In genomic region chr1:36542962-36543515, GRCh38 we compare ENCODE assay signal across 11 cellular contexts.
A peak's percentile ranks its signal among the peaks of the same experiment; 100 is the strongest.
DNase-seq lines count a peak whose midpoint lies in the region; ATAC-seq and TF ChIP-seq lines count a peak whose summit lies in the region.
"Had no signal": no experiment of that assay in that cellular context is flagged by ENCODE, and none has a peak within 500 bp of the region (broad histone marks: within the 10 kb centered on the region; RNA-seq: fewer than 3 reads in every experiment).

No MANE protein-coding gene starts in this region.

- peaks cover 2% of the 10 kb centered on the region for H3K27me3 ChIP-seq in lower lobe of right lung (ENCODE audit: low read depth)

- DNase-seq in NCI-H1694 treated with DMSO at 0.1 percent for 48 hours (lab: John Stamatoyannopoulos, UW) (peak; percentile 6), NCI-H1694 (lab: John Stamatoyannopoulos, UW) (no peak), LNCaP clone FGC (ENCODE audit: low read depth) (no peak), astrocyte of the cerebellum (ENCODE audit: low read depth) (no peak), posterior vena cava (ENCODE audit: low spot score) (peak; percentile 40), lower lobe of right lung (no peak)
- no peak for DNase-seq in stimulated activated CD4-positive, alpha-beta T cell treated with anti-CD3 and anti-CD28 coated beads, Interleukin-4, amount 100 ng/mL, for 4 hours
- DNase-seq in stimulated activated CD8-positive, alpha-beta memory T cell treated with anti-CD3 and anti-CD28 coated beads, Interleukin-4, amount 100 ng/mL, for 48 hours: no peak
- DNase-seq: IMR-90, natural killer cell had no signal

- TF ChIP-seq CTCF in LNCaP clone FGC (IDR thresholded peaks at IDR 0.05; ENCODE audit: control insufficient read depth, extremely low read depth, insufficient read depth) (0 out of 2 replicates have a peak, but pooled peaks have one; percentile 8), astrocyte of the cerebellum (IDR thresholded peaks at IDR 0.05; ENCODE audit: low read depth, low read length, missing control alignments) (peak; percentile 20), lower lobe of right lung (IDR thresholded peaks at IDR 0.05) (no peak)

- H3K4me3 ChIP-seq in LNCaP clone FGC (ENCODE audit: low read depth, low read length) (no peak overlapping the region), astrocyte of the cerebellum (ENCODE audit: low read depth, low read length) (no peak overlapping the region), lower lobe of right lung (no peak overlapping the region)
- H3K4me3 ChIP-seq: tibial artery had no signal

- H3K4me1 ChIP-seq in lower lobe of right lung: no peaks in the 10 kb centered on the region
- H3K4me1 ChIP-seq: tibial artery had no signal

- H3K9me3 ChIP-seq in lower lobe of right lung: no peaks in the 10 kb centered on the region
- H3K9me3 ChIP-seq: tibial artery had no signal

- H3K27ac ChIP-seq in lower lobe of right lung: no peak overlapping the region
- H3K27ac ChIP-seq: tibial artery had no signal

- no peak for ATAC-seq in lower lobe of right lung
- ATAC-seq: natural killer cell had no signal

- intact Hi-C loops in posterior vena cava (cut with DNase I) (no loop called here), lower lobe of right lung (cut with DNase I) (no loop called here)

- no peaks in the 10 kb centered on the region for H3K36me3 ChIP-seq in lower lobe of right lung
- H3K36me3 ChIP-seq: tibial artery had no signal

- in situ Hi-C loops in astrocyte of the cerebellum (cut with HindIII; ENCODE audit: low sequenced_read_pairs): no loop called here

Comparison
In these comparisons a context has a peak if more than half of its experiments do, and no peak if none do; other contexts are left out.
1. DNase-seq: peak in NCI-H1694 treated with DMSO at 0.1 percent for 48 hours (single experiment) and posterior vena cava (single experiment); none in NCI-H1694 (single experiment), LNCaP clone FGC (single experiment), astrocyte of the cerebellum (single experiment), stimulated activated CD4-positive, alpha-beta T cell treated with anti-CD3 and anti-CD28 coated beads, Interleukin-4, amount 100 ng/mL, for 4 hours (0 of 2), lower lobe of right lung (single experiment) and stimulated activated CD8-positive, alpha-beta memory T cell treated with anti-CD3 and anti-CD28 coated beads, Interleukin-4, amount 100 ng/mL, for 48 hours (single experiment).